Comparison of ENCODE assay signal across 1 cellular context in genomic region chr17:73231363-73231762, GRCh38.
TF ChIP-seq lines count a peak whose summit lies in the region.

No MANE protein-coding gene starts in this region.

TF ChIP-seq in GM12878, 131 proteins besides CTCF, POLR2A, EP300 and RAD21 (continued from another document):
- TF ChIP-seq ZBTB11 (CRISPR knock-in tag; IDR thresholded peaks at IDR 0.05): no peak
- no peak for TF ChIP-seq NKRF (conservative IDR thresholded peaks at IDR 0.05)
- TF ChIP-seq WRNIP1 (IDR thresholded peaks at IDR 0.05; ENCODE audit: borderline replicate concordance, low read depth, low read length): no peak
- TF ChIP-seq CBFB (IDR thresholded peaks at IDR 0.05; ENCODE audit: low read depth): no peak
- TF ChIP-seq ZNF274 (IDR thresholded peaks at IDR 0.05; ENCODE audit: insufficient read depth, insufficient read length): no peak
- TF ChIP-seq ZZZ3 (IDR thresholded peaks at IDR 0.05; ENCODE audit: control insufficient read depth, insufficient read length, low read depth): no peak
- TF ChIP-seq MTA2 (IDR thresholded peaks at IDR 0.05; ENCODE audit: low read depth): no peak
TF ChIP-seq in GM12878: peak in this region for 0.
